In the genomic region with DNA sequence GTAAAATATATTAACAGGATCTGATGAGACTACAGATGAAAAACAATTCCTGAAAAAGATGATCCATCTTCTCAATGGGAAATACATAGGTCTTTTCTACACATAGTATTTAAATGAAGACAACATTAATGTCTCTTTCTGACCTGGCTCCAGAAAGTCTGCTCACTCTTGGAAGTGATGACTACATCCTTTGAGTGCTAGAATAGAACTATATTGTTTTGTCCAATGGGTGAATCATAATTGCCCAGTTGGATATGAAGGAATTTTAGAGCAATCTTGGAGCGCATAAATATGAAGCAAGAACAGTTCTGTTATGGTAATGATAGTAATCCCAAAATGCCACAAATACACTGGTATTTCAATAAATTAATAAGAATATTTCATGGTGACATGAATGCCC, we compare ENCODE assay signal across 1 cellular context.
TF ChIP-seq lines count a peak whose summit lies in the region.

No MANE protein-coding gene starts in this region.

TF ChIP-seq in A549, 52 proteins besides CTCF, POLR2A, EP300 and RAD21 (continued from another document):
- TF ChIP-seq, protein P1, sequence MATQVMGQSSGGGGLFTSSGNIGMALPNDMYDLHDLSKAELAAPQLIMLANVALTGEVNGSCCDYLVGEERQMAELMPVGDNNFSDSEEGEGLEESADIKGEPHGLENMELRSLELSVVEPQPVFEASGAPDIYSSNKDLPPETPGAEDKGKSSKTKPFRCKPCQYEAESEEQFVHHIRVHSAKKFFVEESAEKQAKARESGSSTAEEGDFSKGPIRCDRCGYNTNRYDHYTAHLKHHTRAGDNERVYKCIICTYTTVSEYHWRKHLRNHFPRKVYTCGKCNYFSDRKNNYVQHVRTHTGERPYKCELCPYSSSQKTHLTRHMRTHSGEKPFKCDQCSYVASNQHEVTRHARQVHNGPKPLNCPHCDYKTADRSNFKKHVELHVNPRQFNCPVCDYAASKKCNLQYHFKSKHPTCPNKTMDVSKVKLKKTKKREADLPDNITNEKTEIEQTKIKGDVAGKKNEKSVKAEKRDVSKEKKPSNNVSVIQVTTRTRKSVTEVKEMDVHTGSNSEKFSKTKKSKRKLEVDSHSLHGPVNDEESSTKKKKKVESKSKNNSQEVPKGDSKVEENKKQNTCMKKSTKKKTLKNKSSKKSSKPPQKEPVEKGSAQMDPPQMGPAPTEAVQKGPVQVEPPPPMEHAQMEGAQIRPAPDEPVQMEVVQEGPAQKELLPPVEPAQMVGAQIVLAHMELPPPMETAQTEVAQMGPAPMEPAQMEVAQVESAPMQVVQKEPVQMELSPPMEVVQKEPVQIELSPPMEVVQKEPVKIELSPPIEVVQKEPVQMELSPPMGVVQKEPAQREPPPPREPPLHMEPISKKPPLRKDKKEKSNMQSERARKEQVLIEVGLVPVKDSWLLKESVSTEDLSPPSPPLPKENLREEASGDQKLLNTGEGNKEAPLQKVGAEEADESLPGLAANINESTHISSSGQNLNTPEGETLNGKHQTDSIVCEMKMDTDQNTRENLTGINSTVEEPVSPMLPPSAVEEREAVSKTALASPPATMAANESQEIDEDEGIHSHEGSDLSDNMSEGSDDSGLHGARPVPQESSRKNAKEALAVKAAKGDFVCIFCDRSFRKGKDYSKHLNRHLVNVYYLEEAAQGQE (IDR thresholded peaks at IDR 0.05) = no peak
- TF ChIP-seq SMC3 (IDR thresholded peaks at IDR 0.05) (no peak), FOSB (CRISPR knock-in tag; IDR thresholded peaks at IDR 0.05) (no peak)
